Comparison of ENCODE assay signal across 27 cellular contexts in the genomic region with DNA sequence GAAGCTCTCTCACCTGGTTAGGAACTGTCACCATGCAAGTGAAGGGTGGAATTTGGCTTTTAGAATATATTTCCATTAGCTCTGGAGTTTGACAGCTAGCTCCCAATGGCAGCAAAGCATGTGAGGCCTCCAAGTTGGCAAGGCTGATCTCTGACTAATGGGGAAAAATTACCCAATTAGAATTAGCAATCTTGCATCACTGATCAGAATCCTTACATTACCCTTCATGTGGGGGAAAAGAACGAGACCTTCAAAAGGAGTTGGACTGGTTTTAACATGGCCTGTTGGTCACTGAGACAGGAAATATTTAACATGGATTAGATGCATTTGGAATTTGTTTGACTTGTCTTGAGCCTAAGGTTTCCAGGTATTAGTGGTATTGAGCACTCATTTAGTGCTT.
"Had no signal": no experiment of that assay in that cellular context is flagged by ENCODE, and none has a peak within 500 bp of the region (broad histone marks: within the 10 kb centered on the region; RNA-seq: fewer than 3 reads in every experiment).

No MANE protein-coding gene starts in this region.

- ATAC-seq: activated CD4-positive, alpha-beta T cell treated with anti-CD3 and anti-CD28 coated beads for 36 hours; activated naive CD8-positive, alpha-beta T cell treated with anti-CD3 and anti-CD28 coated beads, Interleukin-2, amount 50 U/mL, for 24 hours; gastrocnemius medialis; heart left ventricle had no signal

- H3K27ac ChIP-seq: adrenal gland, ascending aorta, colonic mucosa, esophagus squamous epithelium, gastrocnemius medialis, heart left ventricle had no signal

- H3K4me3 ChIP-seq: adrenal gland, ascending aorta, colonic mucosa, esophagus squamous epithelium, gastrocnemius medialis, heart left ventricle had no signal

- FAIRE-seq: endometrium, endothelial cell of umbilical vein had no signal

- H3K27me3 ChIP-seq: adrenal gland, ascending aorta, colonic mucosa, esophagus squamous epithelium, gastrocnemius medialis, heart left ventricle had no signal

- H3K4me1 ChIP-seq: adrenal gland, ascending aorta, colonic mucosa, esophagus squamous epithelium, gastrocnemius medialis, heart left ventricle had no signal

- H3K9me3 ChIP-seq: adrenal gland, ascending aorta, colonic mucosa, esophagus squamous epithelium, gastrocnemius medialis, heart left ventricle had no signal

- H3K36me3 ChIP-seq: adrenal gland, ascending aorta, colonic mucosa, esophagus squamous epithelium, gastrocnemius medialis, heart left ventricle had no signal

- DNase-seq: activated CD4-positive, alpha-beta memory T cell treated with anti-CD3 and anti-CD28 coated beads, Interleukin-2, amount 10 ng/mL, durations not matched to agents 7 days and 5 days; activated CD4-positive, alpha-beta T cell treated with anti-CD3 and anti-CD28 coated beads for 36 hours; activated CD4-positive, alpha-beta T cell treated with anti-CD3 and anti-CD28 coated beads, Interleukin-2, amount 10 ng/mL, durations not matched to agents 24 days and 14 days; activated CD4-positive, alpha-beta T cell treated with anti-CD3 and anti-CD28 coated beads, Interleukin-2, amount 50 U/mL, for 4 hours; activated CD4-positive, CD25-positive, alpha-beta regulatory T cell; activated CD4-positive, CD25-positive, alpha-beta regulatory T cell treated with anti-CD3 and anti-CD28 coated beads, Interleukin-2, amount 50 U/mL, for 72 hours; activated CD8-positive, alpha-beta memory T cell treated with anti-CD3 and anti-CD28 coated beads, Interleukin-2, amount 50 U/mL, for 48 hours; activated effector memory CD4-positive, alpha-beta T cell treated with anti-CD3 and anti-CD28 coated beads, Interleukin-2, amount 50 U/mL, for 16 hours; activated naive CD4-positive, alpha-beta T cell treated with anti-CD3 and anti-CD28 coated beads for 36 hours; activated naive CD8-positive, alpha-beta T cell treated with anti-CD3 and anti-CD28 coated beads for 36 hours; activated naive CD8-positive, alpha-beta T cell treated with anti-CD3 and anti-CD28 coated beads, Interleukin-2, amount 50 U/mL, for 24 hours; activated T-cell treated with anti-CD3 and anti-CD28 coated beads for 4 hours; activated T-cell treated with anti-CD3 and anti-CD28 coated beads, Interleukin-2, amount 50 U/mL, for 48 hours; caudate nucleus; cerebellar nuclear complex; colonic mucosa; effector CD8-positive, alpha-beta T cell; esophagus squamous epithelium; foreskin fibroblast; gastrocnemius medialis; glutamatergic neuron; heart left ventricle; T-helper 2 cell had no signal
